Comparison of ENCODE assay signal across 8 cellular contexts in the genomic region with DNA sequence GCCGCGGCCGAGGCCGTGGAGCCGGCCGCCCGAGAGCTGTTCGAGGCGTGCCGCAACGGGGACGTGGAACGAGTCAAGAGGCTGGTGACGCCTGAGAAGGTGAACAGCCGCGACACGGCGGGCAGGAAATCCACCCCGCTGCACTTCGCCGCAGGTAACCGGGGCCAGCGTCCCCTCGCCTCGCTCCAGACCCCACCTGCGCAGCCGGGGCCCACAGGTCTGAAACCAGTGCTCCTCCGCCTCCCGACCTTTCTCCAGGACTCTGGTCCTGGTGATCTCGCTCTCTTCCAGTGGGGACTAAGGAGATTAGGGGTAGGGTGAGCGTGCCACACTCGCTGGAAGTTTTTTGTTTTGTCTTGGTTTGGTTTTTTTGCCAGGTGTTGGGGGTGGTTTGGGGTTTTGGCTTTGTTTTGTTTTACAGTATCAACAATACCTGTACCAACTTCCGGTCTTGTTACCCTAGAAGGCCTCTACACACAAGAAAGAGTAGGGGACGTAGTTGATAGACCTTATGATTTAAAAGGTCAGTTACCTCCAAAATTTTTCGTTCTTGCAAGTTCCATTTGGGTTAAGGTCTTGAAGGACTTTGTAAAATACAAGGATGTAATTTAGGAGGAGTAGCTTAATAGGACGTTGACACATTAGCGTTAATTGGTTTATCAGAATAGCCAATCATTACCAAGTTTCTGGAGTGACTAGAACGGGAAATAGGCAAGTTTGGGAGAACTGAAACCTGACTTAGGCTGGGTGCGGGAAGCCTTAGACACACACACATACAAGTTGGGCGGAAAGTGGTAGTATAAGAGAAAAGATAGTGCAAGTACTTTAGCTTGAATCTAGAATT. TPM values are rescaled to one million over a fixed set of nuclear protein-coding genes. Genes with fewer than 3 reads are reported as not detected.
A peak's percentile ranks its signal among the peaks of the same experiment; 100 is the strongest.
DNase-seq lines count a peak whose midpoint lies in the region; ATAC-seq, FAIRE-seq and TF ChIP-seq lines count a peak whose summit lies in the region.

No MANE protein-coding gene starts in this region.

- no peaks in the 10 kb centered on the region for H3K9me3 ChIP-seq in SU-DHL-6 (ENCODE audit: insufficient read depth, low read length)

- peaks cover 27% of the 10 kb centered on the region for H4K20me1 ChIP-seq in SU-DHL-6 (ENCODE audit: low read depth, low read length)

- no peak for FAIRE-seq in bronchial epithelial cell (lab: Jason Lieb, UNC)

- DNase-seq in Daoy (ENCODE audit: low read depth), result peak; percentile 26
- DNase-seq in HL-60 (ENCODE audit: low read depth in 1 of 2, low spot score in 1 of 2), result peak in 1 of 2 experiments; percentile 29
- peak; percentile 69 for DNase-seq in bronchial epithelial cell (ENCODE audit: low read depth)
- peak; percentile 63 for DNase-seq in iris pigment epithelial cell (ENCODE audit: low read depth)
- DNase-seq in stimulated activated CD4-positive, alpha-beta T cell treated with anti-CD3 and anti-CD28 coated beads, Interleukin-12 subunit alpha, Interleukin-12 subunit beta, amount 100 ng/mL, for 4 hours, result peak; percentile 33
- no peak for DNase-seq in T1000 (lab: John Stamatoyannopoulos, UW)

- H2AFZ ChIP-seq in SU-DHL-6 (ENCODE audit: low read depth, low read length, severe bottlenecking), result peak overlapping the region; percentile 30

- H3K27me3 ChIP-seq in HL-60 (ENCODE audit: insufficient read depth, poor library complexity, severe bottlenecking) (no peaks in the 10 kb centered on the region), SU-DHL-6 (ENCODE audit: low read length) (no peaks in the 10 kb centered on the region), bronchial epithelial cell (ENCODE audit: control insufficient read depth, insufficient read depth, low read length) (no peaks in the 10 kb centered on the region)

- H3F3A ChIP-seq in SU-DHL-6 (ENCODE audit: insufficient read depth), result peaks cover 23% of the 10 kb centered on the region

- peak overlapping the region; percentile 84 for H3K27ac ChIP-seq in HL-60 (replicated peaks)
- peak overlapping the region; percentile 84 for H3K27ac ChIP-seq in SU-DHL-6 (ENCODE audit: low read depth, low read length)

- peak overlapping the region; percentile 84 for H3K9ac ChIP-seq in SU-DHL-6 (ENCODE audit: low read length)

- peaks cover 61% of the 10 kb centered on the region for H3K79me2 ChIP-seq in SU-DHL-6 (ENCODE audit: insufficient read depth, low read length)

- H3K36me3 ChIP-seq in SU-DHL-6 (ENCODE audit: low read length) (no peaks in the 10 kb centered on the region; the same call in 1 of the 2 replicates), bronchial epithelial cell (ENCODE audit: control insufficient read depth, insufficient read depth, low read length) (no peaks in the 10 kb centered on the region)

- TF ChIP-seq CTCF in HL-60 (IDR thresholded peaks at IDR 0.05; ENCODE audit: insufficient read depth, low read length) (no peak), SU-DHL-6 (IDR thresholded peaks at IDR 0.05; ENCODE audit: insufficient read depth, low read length, poor library complexity, severe bottlenecking) (no peak), bronchial epithelial cell (IDR thresholded peaks at IDR 0.05; ENCODE audit: insufficient read depth, low read length, severe bottlenecking) (no peak)

- peak overlapping the region; percentile 99 for H3K4me2 ChIP-seq in SU-DHL-6 (ENCODE audit: low read depth, low read length, poor library complexity, severe bottlenecking)

- peak; percentile 41 for ATAC-seq in GM21360 (IDR thresholded peaks at IDR 0.05; ENCODE audit: unreplicated experiment)

- H3K4me3 ChIP-seq in HL-60 (replicated peaks; ENCODE audit: insufficient read depth, low read length) (peak overlapping the region; percentile 98), SU-DHL-6 (ENCODE audit: insufficient read depth, low read length, poor library complexity, severe bottlenecking) (peak overlapping the region; percentile 77), bronchial epithelial cell (ENCODE audit: low read depth, low read length) (peak overlapping the region; percentile 98)

- H3K9me2 ChIP-seq in SU-DHL-6 (replicated peaks; ENCODE audit: insufficient read depth, low read length), result no peaks in the 10 kb centered on the region

RNA-seq across cellular contexts. Expression of gene TNKS2, which starts 0.7 kb away (rescaled TPM):
- total RNA-seq in Daoy (2014; rRNA removed; shearing (Covaris generic)), result 10.9 and 11.5 TPM in 2 replicates
- 48.2 and 56.5 TPM in 2 replicates for total RNA-seq in bronchial epithelial cell
